2 cellular contexts compared by ENCODE assay signal in genomic region chr21:17818158-17819113, GRCh38.
TF ChIP-seq lines count a peak whose summit lies in the region.

No MANE protein-coding gene starts in this region.

TF ChIP-seq in WTC11, 78 proteins besides CTCF, POLR2A, EP300 and RAD21 (continued from another document and continues in another):
- TF ChIP-seq ZNF423 (CRISPR knock-in tag; IDR thresholded peaks at IDR 0.05) = no peak
- no peak; the same call in 1 of the 2 replicates for TF ChIP-seq JUN (CRISPR knock-in tag; IDR thresholded peaks at IDR 0.05)
- TF ChIP-seq ARID4B (CRISPR knock-in tag; IDR thresholded peaks at IDR 0.05; ENCODE audit: borderline replicate concordance) = no peak
- TF ChIP-seq ZNF263 (CRISPR knock-in tag; IDR thresholded peaks at IDR 0.05; ENCODE audit: low read depth) = peak; percentile 43; the same call in 1 of the 2 replicates
- no peak; the same call in 1 of the 2 replicates for TF ChIP-seq E2F5 (CRISPR knock-in tag; IDR thresholded peaks at IDR 0.05)
- TF ChIP-seq HMGXB4 (CRISPR knock-in tag; IDR thresholded peaks at IDR 0.05) = no peak
- TF ChIP-seq E2F1 (CRISPR knock-in tag; IDR thresholded peaks at IDR 0.05) = no peak
- no peak; the same call in 1 of the 2 replicates for TF ChIP-seq ZBTB21 (CRISPR knock-in tag; IDR thresholded peaks at IDR 0.05; ENCODE audit: borderline replicate concordance)
- no peak for TF ChIP-seq ATF6 (CRISPR knock-in tag; IDR thresholded peaks at IDR 0.05)
- no peak for TF ChIP-seq IRF2 (CRISPR knock-in tag; IDR thresholded peaks at IDR 0.05; ENCODE audit: borderline replicate concordance, low read depth)
- TF ChIP-seq TEAD1 (CRISPR knock-in tag; IDR thresholded peaks at IDR 0.05) = 0 out of 2 replicates have a peak, but pooled peaks have one; percentile 17
- peak; percentile 83 for TF ChIP-seq MAX (CRISPR knock-in tag; IDR thresholded peaks at IDR 0.05)
- no peak for TF ChIP-seq SOX15 (CRISPR knock-in tag; IDR thresholded peaks at IDR 0.05)
- no peak for TF ChIP-seq USF2 (CRISPR knock-in tag; IDR thresholded peaks at IDR 0.05)

TF ChIP-seq in HepG2, 621 proteins besides CTCF, POLR2A, EP300 and RAD21 (continued from another document and continues in another):
- peak; percentile 39; the same call in 1 of the 2 replicates for TF ChIP-seq ZBTB10 (CRISPR knock-in tag; IDR thresholded peaks at IDR 0.05; ENCODE audit: borderline replicate concordance)
- 0 out of 2 replicates have a peak, but pooled peaks have one; percentile 28 for TF ChIP-seq NRL (CRISPR knock-in tag; IDR thresholded peaks at IDR 0.05; ENCODE audit: borderline replicate concordance)
- 0 out of 2 replicates have a peak, but pooled peaks have one; percentile 40 for TF ChIP-seq PITX1 (CRISPR knock-in tag; IDR thresholded peaks at IDR 0.05)
- no peak for TF ChIP-seq FOXP1 (IDR thresholded peaks at IDR 0.05)
- peak; percentile 31; the same call in 1 of the 2 replicates for TF ChIP-seq FOXP1 (CRISPR knock-in tag; IDR thresholded peaks at IDR 0.05)
- TF ChIP-seq ZNF333 (CRISPR knock-in tag; IDR thresholded peaks at IDR 0.05; ENCODE audit: borderline replicate concordance) = peak; percentile 56; the same call in 1 of the 2 replicates
- peak; percentile 31; the same call in 1 of the 2 replicates for TF ChIP-seq CEBPG (CRISPR knock-in tag; IDR thresholded peaks at IDR 0.05)
- TF ChIP-seq SYNCRIP (IDR thresholded peaks at IDR 0.05; ENCODE audit: insufficient read depth, low read depth, low read length) = no peak
- no peak for TF ChIP-seq SMC3 (IDR thresholded peaks at IDR 0.05; ENCODE audit: low read length)
- no peak for TF ChIP-seq FOXJ3 (CRISPR knock-in tag; IDR thresholded peaks at IDR 0.05; ENCODE audit: borderline replicate concordance)
- TF ChIP-seq MXD3 (CRISPR knock-in tag; IDR thresholded peaks at IDR 0.05) = peak; percentile 58; the same call in 1 of the 2 replicates
- no peak for TF ChIP-seq ZBTB40 (IDR thresholded peaks at IDR 0.05)
- peak; percentile 17; the same call in 1 of the 2 replicates for TF ChIP-seq ZBTB40 (CRISPR knock-in tag; IDR thresholded peaks at IDR 0.05)
- peak; percentile 60; the same call in 1 of the 2 replicates for TF ChIP-seq ZNF430 (CRISPR knock-in tag; IDR thresholded peaks at IDR 0.05)
- TF ChIP-seq ZNF34 (CRISPR knock-in tag; IDR thresholded peaks at IDR 0.05; ENCODE audit: borderline replicate concordance) = 0 out of 2 replicates have a peak, but pooled peaks have one; percentile 58
- peak; percentile 39; the same call in 1 of the 2 replicates for TF ChIP-seq HOXA9 (CRISPR knock-in tag; IDR thresholded peaks at IDR 0.05; ENCODE audit: borderline replicate concordance)
- TF ChIP-seq ZMYM4 (CRISPR knock-in tag; IDR thresholded peaks at IDR 0.05) = no peak
- TF ChIP-seq ZBTB42 (CRISPR knock-in tag; IDR thresholded peaks at IDR 0.05) = no peak
- peak; percentile 84; the same call in 1 of the 2 replicates for TF ChIP-seq ZNF687 (CRISPR knock-in tag; IDR thresholded peaks at IDR 0.05)
- 0 out of 2 replicates have a peak, but pooled peaks have one; percentile 17 for TF ChIP-seq ZNF747 (CRISPR knock-in tag; IDR thresholded peaks at IDR 0.05; ENCODE audit: borderline replicate concordance)
- TF ChIP-seq PHF8 (CRISPR knock-in tag; IDR thresholded peaks at IDR 0.05) = peak; percentile 16; the same call in 1 of the 2 replicates
- no peak for TF ChIP-seq RFX5 (IDR thresholded peaks at IDR 0.05; ENCODE audit: low read depth, low read length)
- TF ChIP-seq ZNF530 (CRISPR knock-in tag; IDR thresholded peaks at IDR 0.05; ENCODE audit: low read depth) = no peak
- peak; percentile 70 for TF ChIP-seq AGO2 (optimal IDR thresholded peaks at IDR 0.05; ENCODE audit: low read depth, low read length)
- peak; percentile 27; the same call in 1 of the 2 replicates for TF ChIP-seq TFDP1 (CRISPR knock-in tag; IDR thresholded peaks at IDR 0.05; ENCODE audit: borderline replicate concordance)
- 0 out of 2 replicates have a peak, but pooled peaks have one; percentile 12 for TF ChIP-seq IKZF5 (CRISPR knock-in tag; IDR thresholded peaks at IDR 0.05)
- no peak for TF ChIP-seq ZSCAN29 (CRISPR knock-in tag; conservative IDR thresholded peaks at IDR 0.05)
